8 cellular contexts compared by ENCODE assay signal in the genomic region with DNA sequence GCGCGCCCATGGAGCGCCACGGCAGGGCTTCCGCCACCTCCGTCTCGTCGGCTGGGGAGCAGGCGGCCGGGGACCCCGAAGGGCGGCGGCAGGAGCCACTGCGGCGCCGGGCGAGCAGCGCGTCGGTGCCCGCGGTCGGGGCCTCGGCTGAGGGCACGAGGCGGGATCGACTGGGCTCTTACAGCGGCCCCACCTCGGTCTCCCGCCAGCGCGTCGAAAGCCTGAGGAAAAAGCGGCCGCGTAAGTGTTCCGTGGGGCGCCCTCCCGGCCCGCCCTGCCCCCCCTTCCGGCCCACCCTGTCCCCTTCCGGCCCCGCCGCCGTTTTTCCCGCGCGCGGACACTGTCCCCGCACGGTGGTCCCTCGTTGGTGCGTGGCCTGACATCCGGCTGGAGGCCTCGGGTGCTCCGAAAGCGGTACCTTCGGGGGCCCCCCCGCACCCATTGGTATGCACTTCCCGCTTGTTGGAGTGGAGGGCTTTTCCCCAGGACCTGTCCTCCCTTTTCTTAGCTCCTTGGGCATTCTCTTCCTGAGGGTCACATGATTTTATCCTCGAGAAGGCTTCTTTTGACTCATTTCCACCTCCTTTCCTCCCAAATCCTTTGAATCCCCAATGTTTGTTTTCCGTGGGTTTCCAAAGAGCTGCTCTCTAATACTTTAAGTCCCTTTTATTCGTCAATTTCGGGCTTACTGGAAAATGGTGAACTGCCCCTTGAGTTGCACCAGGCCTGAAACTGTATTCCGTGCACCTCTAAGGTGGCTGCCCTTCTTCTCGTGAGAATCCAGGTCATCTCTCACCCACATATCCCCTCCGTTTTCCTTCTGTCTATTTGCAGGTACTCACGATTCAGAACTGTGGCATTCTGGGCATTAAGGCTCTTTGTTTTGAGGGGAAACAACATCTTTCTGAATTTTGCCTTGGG. TPM values are rescaled to one million over a fixed set of nuclear protein-coding genes. Genes with fewer than 3 reads are reported as not detected.
DNase-seq lines count a peak whose midpoint lies in the region; ATAC-seq and TF ChIP-seq lines count a peak whose summit lies in the region.

No MANE protein-coding gene starts in this region.

- TF ChIP-seq RAD21 in IMR-90 (IDR thresholded peaks at IDR 0.05; ENCODE audit: low read length): no peak

- peak overlapping the region; percentile 98 for H3K4me2 ChIP-seq in IMR-90 (ENCODE audit: low read depth, low read length)

- peak overlapping the region; percentile 94 for H3K14ac ChIP-seq in IMR-90 (replicated peaks; ENCODE audit: low read depth, low read length)

- peak overlapping the region; percentile 90 for H2AK5ac ChIP-seq in IMR-90 (ENCODE audit: low read depth, low read length)

- CTCF ChIA-PET in CD8-positive, alpha-beta T cell (lab: Charles Lee): interaction anchor here (1.0 to 2.9 kb wide), 2 partner anchors 41 to 196 kb away, joined by 3 to 11 read pairs; no protein-coding TSS in a partner anchor
- CTCF ChIA-PET in IMR-90 (lab: Yijun Ruan, JAX): no interaction called here
- CTCF ChIA-PET in activated CD4-positive, alpha-beta T cell treated with anti-CD3 and anti-CD28 coated beads for 36 hours (lab: Charles Lee): interaction anchor here (1.0 kb wide), 2 partner anchors 124 kb away, joined by 3 read pairs; no protein-coding TSS in a partner anchor

- peak overlapping the region; percentile 97 for H3K4me3 ChIP-seq in CD8-positive, alpha-beta T cell (ENCODE audit: low read depth, low read length)
- H3K4me3 ChIP-seq in IMR-90 (ENCODE audit: insufficient read depth, low read depth, low read length): peak overlapping the region; percentile 76

- WGBS in IMR-90 (ENCODE audit: extremely low coverage in 2 of 2, insufficient read length in 1 of 2), 2 experiments: 1% methylated on average over 32 of the region's 68 CpGs; no CpG with 5 or more reads in 1 of the 2 experiments

- peak overlapping the region; percentile 72 for H3K27ac ChIP-seq in CD8-positive, alpha-beta T cell (ENCODE audit: low read depth, low read length)
- peak overlapping the region; percentile 90 for H3K27ac ChIP-seq in IMR-90 (ENCODE audit: insufficient read depth, low read length)

- peaks cover 52% of the 10 kb centered on the region for H4K20me1 ChIP-seq in IMR-90 (ENCODE audit: insufficient read depth, low read length)

- peak overlapping the region; percentile 99 for H3K9ac ChIP-seq in IMR-90 (ENCODE audit: low read depth, low read length)

- no peak overlapping the region; the same call in 1 of the 2 replicates for H2BK20ac ChIP-seq in IMR-90 (ENCODE audit: low read depth, low read length)

- peak overlapping the region; percentile 90 for H3K4ac ChIP-seq in IMR-90 (ENCODE audit: low read depth, low read length)

- H2AFZ ChIP-seq in IMR-90 (replicated peaks; ENCODE audit: low read length, poor library complexity): peak overlapping the region; percentile 93

- in situ Hi-C loops in IMR-90 (cut with MboI; ENCODE audit: low sequenced_read_pairs): loop anchor here (10.0 kb wide), 1 partner anchor 195 kb away; no protein-coding TSS in a partner anchor

- TF ChIP-seq CTCF in CD8-positive, alpha-beta T cell (IDR thresholded peaks at IDR 0.05): no peak
- no peak for TF ChIP-seq CTCF in IMR-90 (conservative IDR thresholded peaks at IDR 0.05; ENCODE audit: low read depth, low read length)

- peak overlapping the region; percentile 73 for H4K91ac ChIP-seq in IMR-90 (ENCODE audit: insufficient read depth, low read depth, low read length)

- peak overlapping the region; percentile 11; the same call in 1 of the 3 replicates for H2BK15ac ChIP-seq in IMR-90 (ENCODE audit: low read depth, low read length)

- DNase-seq in CD8-positive, alpha-beta T cell: peak in 6 of 7 experiments; percentile 34 to 67 (median 38)
- no peak for DNase-seq in IMR-90
- peak; percentile 67 for DNase-seq in activated CD4-positive, alpha-beta T cell treated with anti-CD3 and anti-CD28 coated beads for 36 hours
- DNase-seq in effector CD8-positive, alpha-beta T cell (lab: John Stamatoyannopoulos, UW): peak; percentile 11
- DNase-seq in mucosa of gallbladder (ENCODE audit: low spot score): peak; percentile 16

- intact Hi-C loops in CD8-positive, alpha-beta T cell (cut with DNase I, micrococcal nuclease): loop anchor here (1.0 to 10.0 kb wide), 11 partner anchors 17 to 196 kb away; partner anchors contain the start of genes AP5S1 (in 2 of the 2), MAVS (in 2 of the 2), RNF24 (in 2 of the 2) and CENPB (in 1 of the 2)
- intact Hi-C loops in IMR-90 (cut with micrococcal nuclease): loop anchor here (1.0 to 5.0 kb wide), 4 partner anchors 30 to 195 kb away; no protein-coding TSS in a partner anchor
- intact Hi-C loops in activated CD4-positive, alpha-beta T cell treated with anti-CD3 and anti-CD28 coated beads for 36 hours (cut with DNase I, micrococcal nuclease): loop anchor here (1.0 to 5.0 kb wide), 11 partner anchors 17 to 198 kb away; partner anchors contain the start of genes ADISSP (in 1 of the 2), AP5S1 (in 1 of the 2), CENPB (in 1 of the 2) and MAVS (in 1 of the 2)

- peaks cover 40% of the 10 kb centered on the region for H3K4me1 ChIP-seq in CD8-positive, alpha-beta T cell (ENCODE audit: insufficient read depth, low read length)
- peaks cover 11% of the 10 kb centered on the region for H3K4me1 ChIP-seq in IMR-90 (ENCODE audit: control insufficient read depth, insufficient read depth, low read length)

- POLR2A ChIA-PET in CD8-positive, alpha-beta T cell (lab: Charles Lee): interaction anchor here (0.6 to 1.6 kb wide), 3 partner anchors 15 to 117 kb away, joined by 3 to 4 read pairs (median 3); no protein-coding TSS in a partner anchor
- POLR2A ChIA-PET in IMR-90 (lab: Charles Lee; ENCODE audit: unreplicated experiment): no interaction called here
- POLR2A ChIA-PET in activated CD4-positive, alpha-beta T cell treated with anti-CD3 and anti-CD28 coated beads for 36 hours (lab: Charles Lee): interaction anchor here (0.6 kb wide), 1 partner anchor 80 kb away, joined by 4 read pairs; no protein-coding TSS in a partner anchor

- H3K4me3 Mint-ChIP-seq in CD8-positive, alpha-beta T cell: peak overlapping the region; percentile 97
- peak overlapping the region; percentile 95 for H3K4me3 Mint-ChIP-seq in activated CD4-positive, alpha-beta T cell treated with anti-CD3 and anti-CD28 coated beads for 36 hours
- H3K4me3 Mint-ChIP-seq in stimulated activated naive CD8-positive, alpha-beta T cell treated with anti-CD3 and anti-CD28 coated beads, Interleukin-15, Interleukin-2, amounts not matched to agents 100 ng/mL and 50 ng/mL, for 24 hours: peak overlapping the region; percentile 97

- TF ChIP-seq POLR2A in IMR-90 (IDR thresholded peaks at IDR 0.05; ENCODE audit: low read depth, low read length): no peak

- no TSS peak for BruUV-seq in IMR-90 (replicated peaks; lab: Mats Ljungman, UMichigan)

- peak overlapping the region; percentile 54 to 55 for H4K8ac ChIP-seq in IMR-90 (ENCODE audit: low read depth in 2 of 2, low read length in 2 of 2)

- peaks cover 30% of the 10 kb centered on the region for H3K36me3 Mint-ChIP-seq in CD8-positive, alpha-beta T cell
- H3K36me3 Mint-ChIP-seq in activated CD4-positive, alpha-beta T cell treated with anti-CD3 and anti-CD28 coated beads for 36 hours (ENCODE audit: low read depth): peaks cover 48% of the 10 kb centered on the region
- H3K36me3 Mint-ChIP-seq in stimulated activated naive CD8-positive, alpha-beta T cell treated with anti-CD3 and anti-CD28 coated beads, Interleukin-15, Interleukin-2, amounts not matched to agents 100 ng/mL and 50 ng/mL, for 24 hours (ENCODE audit: low read depth): peaks cover 42% of the 10 kb centered on the region

- H2BK120ac ChIP-seq in IMR-90 (ENCODE audit: low read depth, low read length): peak overlapping the region; percentile 5; the same call in 1 of the 2 replicates

- H3K27me3 Mint-ChIP-seq in CD8-positive, alpha-beta T cell (ENCODE audit: low read depth): no peaks in the 10 kb centered on the region
- no peaks in the 10 kb centered on the region for H3K27me3 Mint-ChIP-seq in activated CD4-positive, alpha-beta T cell treated with anti-CD3 and anti-CD28 coated beads for 36 hours
- H3K27me3 Mint-ChIP-seq in stimulated activated naive CD8-positive, alpha-beta T cell treated with anti-CD3 and anti-CD28 coated beads, Interleukin-15, Interleukin-2, amounts not matched to agents 100 ng/mL and 50 ng/mL, for 24 hours: no peaks in the 10 kb centered on the region

- ATAC-seq in CD8-positive, alpha-beta T cell: peak; percentile 3
- ATAC-seq in GM19452 (IDR thresholded peaks at IDR 0.05; ENCODE audit: unreplicated experiment) (peak; percentile 12), IMR-90 (ENCODE audit: low read depth) (peak; percentile 4), HG02973 (IDR thresholded peaks at IDR 0.05; ENCODE audit: unreplicated experiment) (no peak)
- peak; percentile 12 for ATAC-seq in activated CD4-positive, alpha-beta T cell treated with anti-CD3 and anti-CD28 coated beads for 36 hours

- H3K9me3 Mint-ChIP-seq in CD8-positive, alpha-beta T cell: no peaks in the 10 kb centered on the region
- H3K9me3 Mint-ChIP-seq in activated CD4-positive, alpha-beta T cell treated with anti-CD3 and anti-CD28 coated beads for 36 hours (ENCODE audit: low read depth): no peaks in the 10 kb centered on the region
- H3K9me3 Mint-ChIP-seq in stimulated activated naive CD8-positive, alpha-beta T cell treated with anti-CD3 and anti-CD28 coated beads, Interleukin-15, Interleukin-2, amounts not matched to agents 100 ng/mL and 50 ng/mL, for 24 hours: no peaks in the 10 kb centered on the region

- peak overlapping the region; percentile 98 for H2AK9ac ChIP-seq in IMR-90 (replicated peaks; ENCODE audit: low read depth, low read length, poor library complexity)

- H3K79me1 ChIP-seq in IMR-90 (ENCODE audit: low read depth in 1 of 2, low read length in 2 of 2): peaks cover 19 to 47% of the 10 kb centered on the region in 2 experiments; a peak in 3 of 4 replicates

- peak overlapping the region; percentile 91 for H2BK5ac ChIP-seq in IMR-90 (ENCODE audit: low read depth, low read length, poor library complexity, severe bottlenecking)

- H3K9me1 ChIP-seq in IMR-90 (ENCODE audit: insufficient read depth, low read length): peaks cover 14% of the 10 kb centered on the region

- peak overlapping the region; percentile 96 for H3K27ac Mint-ChIP-seq in CD8-positive, alpha-beta T cell
- peak overlapping the region; percentile 93 for H3K27ac Mint-ChIP-seq in activated CD4-positive, alpha-beta T cell treated with anti-CD3 and anti-CD28 coated beads for 36 hours
- H3K27ac Mint-ChIP-seq in stimulated activated naive CD8-positive, alpha-beta T cell treated with anti-CD3 and anti-CD28 coated beads, Interleukin-15, Interleukin-2, amounts not matched to agents 100 ng/mL and 50 ng/mL, for 24 hours: peak overlapping the region; percentile 96

- peak overlapping the region; percentile 43 for H4K5ac ChIP-seq in IMR-90 (ENCODE audit: low read depth, low read length)

- dilution Hi-C loops in IMR-90 (cut with HindIII; ENCODE audit: low sequenced_read_pairs, unreplicated experiment): no loop called here

- H3K4me1 Mint-ChIP-seq in CD8-positive, alpha-beta T cell (ENCODE audit: low read depth): peaks cover 61% of the 10 kb centered on the region
- peaks cover 48% of the 10 kb centered on the region for H3K4me1 Mint-ChIP-seq in activated CD4-positive, alpha-beta T cell treated with anti-CD3 and anti-CD28 coated beads for 36 hours
- H3K4me1 Mint-ChIP-seq in stimulated activated naive CD8-positive, alpha-beta T cell treated with anti-CD3 and anti-CD28 coated beads, Interleukin-15, Interleukin-2, amounts not matched to agents 100 ng/mL and 50 ng/mL, for 24 hours (ENCODE audit: low read depth): peaks cover 53% of the 10 kb centered on the region

- H3K23ac ChIP-seq in IMR-90 (ENCODE audit: low read depth, low read length): peak overlapping the region; percentile 96

- H3K18ac ChIP-seq in IMR-90 (ENCODE audit: low read depth, low read length): peak overlapping the region; percentile 56

- peak overlapping the region; percentile 94 for H3K56ac ChIP-seq in IMR-90 (ENCODE audit: extremely low read depth, insufficient read depth, low read length)

- H3K36me3 ChIP-seq in CD8-positive, alpha-beta T cell (ENCODE audit: insufficient read depth, low read length): no peaks in the 10 kb centered on the region
- H3K36me3 ChIP-seq in IMR-90 (ENCODE audit: control insufficient read depth, insufficient read depth, low read length): peaks cover 6% of the 10 kb centered on the region

- H3K9me3 ChIP-seq in CD8-positive, alpha-beta T cell (ENCODE audit: low read length): no peaks in the 10 kb centered on the region
- H3K9me3 ChIP-seq in IMR-90 (ENCODE audit: control insufficient read depth, insufficient read depth, low read length): no peaks in the 10 kb centered on the region

- H3K27me3 ChIP-seq in CD8-positive, alpha-beta T cell (ENCODE audit: insufficient read depth, low read length): no peaks in the 10 kb centered on the region
- no peaks in the 10 kb centered on the region for H3K27me3 ChIP-seq in IMR-90 (ENCODE audit: control insufficient read depth, insufficient read depth, low read length)

RNA-seq across cellular contexts. Expression of gene PANK2, which starts 0.6 kb away (rescaled TPM):
- total RNA-seq in CD8-positive, alpha-beta T cell: 10 to 100 TPM; 44.2 to 53.5 TPM
- 28.1 and 47.8 TPM in 2 replicates for total RNA-seq in IMR-90 (2012; rRNA removed)
- 15.8 and 17.7 TPM in 2 replicates for polyA plus RNA-seq in IMR-90 (2012; rRNA removed)
- polyA plus RNA-seq in IMR-90 (2012; cell fraction: cytosol; rRNA removed): 7.9 and 8.4 TPM in 2 replicates
- polyA plus RNA-seq in IMR-90 (2012; cell fraction: nucleus; rRNA removed; ENCODE audit: low replicate concordance): 29.3 and 35.5 TPM in 2 replicates
- 10 to 100 TPM; 37.2 to 50.2 TPM for total RNA-seq in activated CD4-positive, alpha-beta T cell treated with anti-CD3 and anti-CD28 coated beads for 36 hours
- 32.5 TPM for total RNA-seq in mucosa of gallbladder

RNA-seq across cellular contexts. Expression of gene MAVS, which starts 43.1 kb away (rescaled TPM):
- 10 to 100 TPM in 1 of 2 experiments, 1 to 10 TPM in 1; 10.0 to 10.5 TPM for total RNA-seq in CD8-positive, alpha-beta T cell
- total RNA-seq in IMR-90 (2012; rRNA removed) (10.3 and 10.4 TPM in 2 replicates), mucosa of gallbladder (44.9 TPM)
- polyA plus RNA-seq in IMR-90 (2012; rRNA removed): 15.5 and 15.6 TPM in 2 replicates
- polyA plus RNA-seq in IMR-90 (2012; cell fraction: cytosol; rRNA removed): 6.2 and 8.4 TPM in 2 replicates
- polyA plus RNA-seq in IMR-90 (2012; cell fraction: nucleus; rRNA removed; ENCODE audit: low replicate concordance): 28.7 and 31.3 TPM in 2 replicates
- 10 to 100 TPM; 23.2 to 25.9 TPM for total RNA-seq in activated CD4-positive, alpha-beta T cell treated with anti-CD3 and anti-CD28 coated beads for 36 hours
